Comparison of ENCODE assay signal across 22 cellular contexts in genomic region chr10:68121862-68122261, GRCh38. TPM values are rescaled to one million over a fixed set of nuclear protein-coding genes. Genes with fewer than 3 reads are reported as not detected.
DNase-seq lines count a peak whose midpoint lies in the region; ATAC-seq and TF ChIP-seq lines count a peak whose summit lies in the region.
"Had no signal": no experiment of that assay in that cellular context is flagged by ENCODE, and none has a peak within 500 bp of the region (broad histone marks: within the 10 kb centered on the region; RNA-seq: fewer than 3 reads in every experiment).

No MANE protein-coding gene starts in this region.

- no peaks in the 10 kb centered on the region for H3K9me3 Mint-ChIP-seq in GM23338
- H3K9me3 Mint-ChIP-seq: activated naive CD4-positive, alpha-beta T cell treated with anti-CD3 and anti-CD28 coated beads, Interleukin-2, amount 50 U/mL, for 72 hours; stimulated activated effector memory CD8-positive, alpha-beta T cell treated with anti-CD3 and anti-CD28 coated beads, Interleukin-12 subunit alpha, Interleukin-12 subunit beta, amount 100 ng/mL, for 72 hours had no signal

- no peaks in the 10 kb centered on the region for H3K79me2 ChIP-seq in GM23338 (replicated peaks; ENCODE audit: insufficient read depth)
- H3K79me2 ChIP-seq in hepatocyte: no peaks in the 10 kb centered on the region

- TF ChIP-seq CTCF in GM23338 (conservative IDR thresholded peaks at IDR 0.05; ENCODE audit: low read depth in 2 of 2): no peak
- TF ChIP-seq CTCF in hepatocyte (IDR thresholded peaks at IDR 0.05; ENCODE audit: poor library complexity): no peak
- TF ChIP-seq CTCF in sigmoid colon (IDR thresholded peaks at IDR 0.05): no peak

- no peak overlapping the region for H3K4me3 Mint-ChIP-seq in GM23338
- H3K4me3 Mint-ChIP-seq: activated CD4-positive, alpha-beta T cell treated with anti-CD3 and anti-CD28 coated beads for 36 hours; CD4-positive, CD25-positive, alpha-beta regulatory T cell; stimulated activated effector memory CD8-positive, alpha-beta T cell treated with anti-CD3 and anti-CD28 coated beads, Interleukin-12 subunit alpha, Interleukin-12 subunit beta, amount 100 ng/mL, for 72 hours had no signal

- TF ChIP-seq EP300 in sigmoid colon (IDR thresholded peaks at IDR 0.05): no peak

- no peaks in the 10 kb centered on the region for H3K36me3 Mint-ChIP-seq in GM23338 (ENCODE audit: low read depth)
- H3K36me3 Mint-ChIP-seq: activated naive CD4-positive, alpha-beta T cell treated with anti-CD3 and anti-CD28 coated beads, Interleukin-2, amount 50 U/mL, for 72 hours; CD4-positive, CD25-positive, alpha-beta regulatory T cell; stimulated activated effector memory CD8-positive, alpha-beta T cell treated with anti-CD3 and anti-CD28 coated beads, Interleukin-12 subunit alpha, Interleukin-12 subunit beta, amount 100 ng/mL, for 72 hours had no signal

- ATAC-seq in GM23338 (peak; percentile 37; the same call in 2 of the 3 replicates), HG03095 (IDR thresholded peaks at IDR 0.05; ENCODE audit: unreplicated experiment) (no peak)
- ATAC-seq: activated CD4-positive, alpha-beta T cell treated with anti-CD3 and anti-CD28 coated beads for 36 hours; activated naive CD4-positive, alpha-beta T cell treated with anti-CD3 and anti-CD28 coated beads, Interleukin-2, amount 50 U/mL, for 72 hours; right lobe of liver; stimulated activated effector memory CD8-positive, alpha-beta T cell treated with anti-CD3 and anti-CD28 coated beads, Interleukin-12 subunit alpha, Interleukin-12 subunit beta, amount 100 ng/mL, for 72 hours had no signal

- H4K20me1 ChIP-seq in GM23338 (replicated peaks; ENCODE audit: insufficient read depth) (no peaks in the 10 kb centered on the region), hepatocyte (ENCODE audit: insufficient read depth, poor library complexity, severe bottlenecking) (no peaks in the 10 kb centered on the region)

- no peaks in the 10 kb centered on the region for H3K9me3 ChIP-seq in adipocyte (ENCODE audit: control insufficient read depth, low read length)
- H3K9me3 ChIP-seq in hepatocyte (ENCODE audit: low read depth): no peaks in the 10 kb centered on the region
- no peaks in the 10 kb centered on the region for H3K9me3 ChIP-seq in sigmoid colon
- H3K9me3 ChIP-seq: right lobe of liver, testis had no signal

- intact Hi-C loops in sigmoid colon (cut with DNase I): no loop called here

- H3K4me2 ChIP-seq in GM23338 (no peak overlapping the region), hepatocyte (peak overlapping the region; percentile 25)

- H3K4me1 Mint-ChIP-seq in GM23338: no peaks in the 10 kb centered on the region
- H3K4me1 Mint-ChIP-seq: activated CD4-positive, alpha-beta T cell treated with anti-CD3 and anti-CD28 coated beads for 36 hours; CD4-positive, CD25-positive, alpha-beta regulatory T cell had no signal

- H2AFZ ChIP-seq in GM23338 (peak overlapping the region; percentile 93), hepatocyte (no peak overlapping the region)

- H3F3A ChIP-seq in GM23338 (replicated peaks; ENCODE audit: low read depth): no peaks in the 10 kb centered on the region

- H3K4me1 ChIP-seq in GM23338 (ENCODE audit: insufficient read depth) (no peaks in the 10 kb centered on the region), adipocyte (ENCODE audit: control insufficient read depth, insufficient read depth, low read length) (peaks cover 15% of the 10 kb centered on the region), hepatocyte (ENCODE audit: insufficient read depth) (no peaks in the 10 kb centered on the region), sigmoid colon (no peaks in the 10 kb centered on the region)
- H3K4me1 ChIP-seq: testis had no signal

- H3K27ac Mint-ChIP-seq in GM23338: no peak overlapping the region
- H3K27ac Mint-ChIP-seq: activated CD4-positive, alpha-beta T cell treated with anti-CD3 and anti-CD28 coated beads for 36 hours; activated naive CD4-positive, alpha-beta T cell treated with anti-CD3 and anti-CD28 coated beads, Interleukin-2, amount 50 U/mL, for 72 hours; CD4-positive, CD25-positive, alpha-beta regulatory T cell; stimulated activated effector memory CD8-positive, alpha-beta T cell treated with anti-CD3 and anti-CD28 coated beads, Interleukin-12 subunit alpha, Interleukin-12 subunit beta, amount 100 ng/mL, for 72 hours had no signal

- H3K27me3 ChIP-seq in GM23338 (ENCODE audit: insufficient read depth) (no peaks in the 10 kb centered on the region), adipocyte (replicated peaks; ENCODE audit: control insufficient read depth, insufficient read depth, low read length) (no peaks in the 10 kb centered on the region), hepatocyte (no peaks in the 10 kb centered on the region), sigmoid colon (no peaks in the 10 kb centered on the region)
- H3K27me3 ChIP-seq: right lobe of liver, testis had no signal

- H3K9ac ChIP-seq in adipocyte (ENCODE audit: low read length): peak overlapping the region; percentile 47

- H3K27me3 Mint-ChIP-seq in GM23338 (ENCODE audit: insufficient read depth, low read depth, poor library complexity): no peaks in the 10 kb centered on the region
- H3K27me3 Mint-ChIP-seq: activated CD4-positive, alpha-beta T cell treated with anti-CD3 and anti-CD28 coated beads for 36 hours had no signal

- H3K27ac ChIP-seq in GM23338 (ENCODE audit: low read depth): no peak overlapping the region
- no peak overlapping the region for H3K27ac ChIP-seq in hepatocyte
- H3K27ac ChIP-seq in sigmoid colon: peak overlapping the region in 1 of 4 donors; percentile 45
- H3K27ac ChIP-seq: right lobe of liver, testis had no signal

- H3K9me2 ChIP-seq in GM23338 (ENCODE audit: insufficient read depth) (no peaks in the 10 kb centered on the region; the same call in 1 of the 2 replicates), hepatocyte (replicated peaks; ENCODE audit: insufficient read depth) (no peaks in the 10 kb centered on the region)

- H3K4me3 ChIP-seq in GM23338 (no peak overlapping the region), adipocyte (ENCODE audit: low read length) (peak overlapping the region; percentile 73), hepatocyte (no peak overlapping the region), skeletal muscle cell (ENCODE audit: low read depth, low read length) (no peak overlapping the region), sigmoid colon (no peak overlapping the region)
- H3K4me3 ChIP-seq: right lobe of liver, testis had no signal

- DNase-seq in GM23338 (ENCODE audit: low spot score) (no peak), adipocyte (ENCODE audit: low read depth) (no peak), hepatocyte (ENCODE audit: low spot score) (no peak), skeletal muscle cell (ENCODE audit: low read depth) (peak; percentile 24), sigmoid colon (no peak), SIG-M5 treated with dmso at 0.1 percent for 504 hours (lab: John Stamatoyannopoulos, UW; ENCODE audit: unreplicated experiment) (no peak)
- no peak for DNase-seq in activated CD4-positive, alpha-beta T cell treated with anti-CD3 and anti-CD28 coated beads, Interleukin-2, amount 50 U/mL, for 4 hours
- DNase-seq: activated CD4-positive, alpha-beta T cell treated with anti-CD3 and anti-CD28 coated beads for 36 hours; CD4-positive, CD25-positive, alpha-beta regulatory T cell; DMS 273 treated with DMSO at 0.1 percent for 48 hours; effector CD4-positive, alpha-beta T cell; erythroblast; H7; NCI-H2171; NCI-H526; right lobe of liver; stimulated activated CD4-positive, alpha-beta T cell treated with anti-CD3 and anti-CD28 coated beads, Interleukin-1b, Interleukin-23, amount 100 ng/mL, for 48 hours; testis had no signal

- no peak for TF ChIP-seq POLR2A in sigmoid colon (IDR thresholded peaks at IDR 0.05)

- H3K36me3 ChIP-seq in GM23338 (ENCODE audit: insufficient read depth): no peaks in the 10 kb centered on the region
- no peaks in the 10 kb centered on the region for H3K36me3 ChIP-seq in adipocyte (ENCODE audit: control insufficient read depth, insufficient read depth, low read length, severe bottlenecking)
- no peaks in the 10 kb centered on the region for H3K36me3 ChIP-seq in hepatocyte (replicated peaks; ENCODE audit: insufficient read depth, low read depth)
- H3K36me3 ChIP-seq in sigmoid colon: no peaks in the 10 kb centered on the region
- H3K36me3 ChIP-seq: right lobe of liver had no signal

- WGBS in hepatocyte (ENCODE audit: low lambda C conversion rate, missing lambda C conversion rate): 81% methylated on average over 9 of the region's 9 CpGs
- 78 to 86% methylated on average over 9 of the region's 9 CpGs for WGBS in sigmoid colon, 2 donors

RNA-seq across cellular contexts. Expression of gene MYPN, which starts 12.6 kb away (rescaled TPM):
- not detected in 2 replicates for total RNA-seq in GM23338 (2014; rRNA removed; shearing (Covaris generic))
- polyA plus RNA-seq in GM23338 (2016; fragmentation: Nextera tagmentation; extraction: Ambion mirVana) (not detected in 2 replicates), hepatocyte (not detected in 2 replicates), sigmoid colon (1 to 10 TPM in 1 of 3 donors, under 1 TPM in 2; 0.23 to 1.6 (median 0.60) TPM)
- total RNA-seq in hepatocyte (not detected in 2 replicates), sigmoid colon (not detected)
- total RNA-seq: activated CD4-positive, alpha-beta T cell treated with anti-CD3 and anti-CD28 coated beads for 36 hours; activated naive CD4-positive, alpha-beta T cell treated with anti-CD3 and anti-CD28 coated beads, Interleukin-2, amount 50 U/mL, for 72 hours; CD4-positive, CD25-positive, alpha-beta regulatory T cell; H7; lung microvascular endothelial cell had no signal
- polyA plus RNA-seq: CD4-positive, CD25-positive, alpha-beta regulatory T cell had no signal

RNA-seq across cellular contexts. Expression of gene HERC4, which starts 46.8 kb away (rescaled TPM):
- 60.4 and 67.2 TPM in 2 replicates for total RNA-seq in GM23338 (2014; rRNA removed; shearing (Covaris generic))
- 16.2 and 20.1 TPM in 2 replicates for polyA plus RNA-seq in GM23338 (2016; fragmentation: Nextera tagmentation; extraction: Ambion mirVana)
- 46.8 and 54.0 TPM in 2 replicates for total RNA-seq in hepatocyte
- 21.4 and 23.3 TPM in 2 replicates for polyA plus RNA-seq in hepatocyte
- total RNA-seq in sigmoid colon: 10 to 100 TPM; 49.2 to 54.3 (median 52.0) TPM
- 10 to 100 TPM; 15.0 to 24.2 (median 21.5) TPM for polyA plus RNA-seq in sigmoid colon
